Comparison of ENCODE assay signal across 23 cellular contexts in the genomic region with DNA sequence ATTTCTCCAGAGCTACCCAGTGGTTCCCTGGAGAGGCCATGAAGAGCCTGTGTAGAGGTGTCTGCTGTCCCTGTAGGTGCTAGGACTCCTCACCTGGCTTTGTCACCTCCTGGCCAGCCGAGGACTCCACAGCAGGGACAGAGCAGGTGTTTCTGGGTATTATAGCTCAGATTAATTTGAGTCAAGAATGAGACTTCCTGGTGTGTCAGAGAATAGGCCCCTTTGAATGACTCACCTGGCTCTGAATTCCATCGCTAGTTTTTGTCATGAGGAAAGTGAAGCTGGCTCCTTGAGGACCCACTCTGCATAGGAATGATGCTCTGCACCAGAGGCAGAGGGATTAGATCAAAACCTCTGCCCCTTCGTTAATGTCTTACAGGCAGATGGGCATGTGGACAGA.
DNase-seq lines count a peak whose midpoint lies in the region; ATAC-seq and TF ChIP-seq lines count a peak whose summit lies in the region.
"Had no signal": no experiment of that assay in that cellular context is flagged by ENCODE, and none has a peak within 500 bp of the region (broad histone marks: within the 10 kb centered on the region; RNA-seq: fewer than 3 reads in every experiment).

No MANE protein-coding gene starts in this region.

- H3K27me3 ChIP-seq in breast epithelium (no peaks in the 10 kb centered on the region), foreskin keratinocyte (no peaks in the 10 kb centered on the region)
- H3K27me3 ChIP-seq: tibial artery had no signal

- ATAC-seq in foreskin keratinocyte (peak; percentile 53), HG02798 (IDR thresholded peaks at IDR 0.05; ENCODE audit: poor library complexity, unreplicated experiment) (no peak), HG02610 (IDR thresholded peaks at IDR 0.05; ENCODE audit: unreplicated experiment) (no peak)
- ATAC-seq: activated naive CD8-positive, alpha-beta T cell treated with anti-CD3 and anti-CD28 coated beads, Interleukin-2, amount 50 U/mL, for 24 hours; activated T-cell treated with anti-CD3 and anti-CD28 coated beads, Interleukin-2, amount 50 U/mL, for 4 hours; left colon had no signal

- POLR2A ChIA-PET in MCF 10A (lab: Yijun Ruan, JAX), result no interaction called here

- H3K36me3 ChIP-seq in breast epithelium, result no peaks in the 10 kb centered on the region
- H3K36me3 ChIP-seq: tibial artery had no signal

- no peak overlapping the region for H3K4me3 ChIP-seq in breast epithelium
- H3K4me3 ChIP-seq: smooth muscle cell, tibial artery had no signal

- H3K27ac Mint-ChIP-seq in MCF 10A (ENCODE audit: low read depth, unreplicated experiment), result no peak overlapping the region
- H3K27ac Mint-ChIP-seq in T-helper 2 cell treated with Interferon-gamma antibody and Interleukin-4, amounts not matched to agents 5 μg/mL and 100 μg/mL, for 36 hours, result no peak overlapping the region
- H3K27ac Mint-ChIP-seq: activated CD4-positive, alpha-beta T cell treated with anti-CD3 and anti-CD28 coated beads, Interleukin-2, amount 10 ng/mL, durations not matched to agents 24 days and 14 days; activated naive CD8-positive, alpha-beta T cell treated with anti-CD3 and anti-CD28 coated beads, Interleukin-2, amount 50 U/mL, for 24 hours; CD4-positive, alpha-beta memory T cell had no signal

- H3K4me1 ChIP-seq in breast epithelium, result no peaks in the 10 kb centered on the region
- peaks cover 18% of the 10 kb centered on the region for H3K4me1 ChIP-seq in foreskin keratinocyte
- H3K4me1 ChIP-seq: tibial artery had no signal

- no peaks in the 10 kb centered on the region for H3K9me3 ChIP-seq in breast epithelium
- H3K9me3 ChIP-seq: tibial artery had no signal

- intact Hi-C loops in MCF 10A (cut with micrococcal nuclease) (no loop called here), breast epithelium (cut with DNase I; ENCODE audit: low total_unique reads) (no loop called here)

- H3K9me3 Mint-ChIP-seq in MCF 10A (ENCODE audit: unreplicated experiment), result no peaks in the 10 kb centered on the region
- H3K9me3 Mint-ChIP-seq in T-helper 2 cell treated with Interferon-gamma antibody and Interleukin-4, amounts not matched to agents 5 μg/mL and 100 μg/mL, for 36 hours, result no peaks in the 10 kb centered on the region
- H3K9me3 Mint-ChIP-seq: activated CD4-positive, alpha-beta T cell treated with anti-CD3 and anti-CD28 coated beads, Interleukin-2, amount 10 ng/mL, durations not matched to agents 24 days and 14 days; activated naive CD8-positive, alpha-beta T cell treated with anti-CD3 and anti-CD28 coated beads, Interleukin-2, amount 50 U/mL, for 24 hours; activated T-cell treated with anti-CD3 and anti-CD28 coated beads, Interleukin-2, amount 50 U/mL, for 4 hours; CD4-positive, alpha-beta memory T cell had no signal

- no peak for TF ChIP-seq CTCF in MCF 10A (IDR thresholded peaks at IDR 0.05; ENCODE audit: unreplicated experiment)
- no peak for TF ChIP-seq CTCF in breast epithelium (IDR thresholded peaks at IDR 0.05)
- no peak for TF ChIP-seq CTCF in foreskin keratinocyte (conservative IDR thresholded peaks at IDR 0.05)

- CTCF ChIA-PET in MCF 10A (lab: Yijun Ruan, JAX), result no interaction called here

- H3K4me1 Mint-ChIP-seq in MCF 10A (ENCODE audit: insufficient read depth, unreplicated experiment), result peaks cover 6% of the 10 kb centered on the region
- peaks cover 3% of the 10 kb centered on the region for H3K4me1 Mint-ChIP-seq in T-helper 2 cell treated with Interferon-gamma antibody and Interleukin-4, amounts not matched to agents 5 μg/mL and 100 μg/mL, for 36 hours (ENCODE audit: low read depth)
- H3K4me1 Mint-ChIP-seq: activated CD4-positive, alpha-beta T cell treated with anti-CD3 and anti-CD28 coated beads, Interleukin-2, amount 10 ng/mL, durations not matched to agents 24 days and 14 days; activated naive CD8-positive, alpha-beta T cell treated with anti-CD3 and anti-CD28 coated beads, Interleukin-2, amount 50 U/mL, for 24 hours; CD4-positive, alpha-beta memory T cell had no signal

- no peaks in the 10 kb centered on the region for H3K27me3 Mint-ChIP-seq in MCF 10A (ENCODE audit: insufficient read depth, unreplicated experiment)
- H3K27me3 Mint-ChIP-seq in T-helper 2 cell treated with Interferon-gamma antibody and Interleukin-4, amounts not matched to agents 5 μg/mL and 100 μg/mL, for 36 hours (ENCODE audit: low read depth), result peaks cover 8% of the 10 kb centered on the region

- no peak for TF ChIP-seq POLR2A in breast epithelium (IDR thresholded peaks at IDR 0.05)

- DNase-seq in MCF 10A (ENCODE audit: unreplicated experiment) (peak; percentile 6), breast epithelium (ENCODE audit: low spot score in 2 of 2) (no peak), RKO (ENCODE audit: low spot score) (peak; percentile 47), foreskin keratinocyte (peak in 1 of 2 donors; percentile 43)
- DNase-seq in T-helper 2 cell treated with Interferon-gamma antibody and Interleukin-4, amounts not matched to agents 5 μg/mL and 100 μg/mL, for 36 hours (ENCODE audit: low spot score), result no peak
- DNase-seq in activated CD8-positive, alpha-beta memory T cell treated with anti-CD3 and anti-CD28 coated beads, Interleukin-2, amount 50 U/mL, for 4 hours, result no peak
- DNase-seq: activated CD4-positive, alpha-beta T cell treated with anti-CD3 and anti-CD28 coated beads, Interleukin-2, amount 10 ng/mL, durations not matched to agents 24 days and 14 days; activated gamma-delta T cell treated with Interleukin-2 at 50 U/mL for 16 hours; activated naive CD8-positive, alpha-beta T cell treated with anti-CD3 and anti-CD28 coated beads, Interleukin-2, amount 50 U/mL, for 24 hours; activated T-cell treated with anti-CD3 and anti-CD28 coated beads, Interleukin-2, amount 50 U/mL, for 4 hours; CD4-positive, alpha-beta memory T cell; HCEC 1CT; left colon; NCI-H1092 treated with DMSO at 0.1 percent for 48 hours; NCI-H2029 treated with DMSO at 0.1 percent for 48 hours; stimulated activated CD4-positive, alpha-beta T cell treated with anti-CD3 and anti-CD28 coated beads, Interleukin-2, amount 100 ng/mL, for 24 hours; T-helper 9 cell; tibial artery had no signal

- H3K36me3 Mint-ChIP-seq in MCF 10A (ENCODE audit: insufficient read depth, unreplicated experiment), result no peaks in the 10 kb centered on the region
- no peaks in the 10 kb centered on the region for H3K36me3 Mint-ChIP-seq in T-helper 2 cell treated with Interferon-gamma antibody and Interleukin-4, amounts not matched to agents 5 μg/mL and 100 μg/mL, for 36 hours (ENCODE audit: low read depth)
- H3K36me3 Mint-ChIP-seq: CD4-positive, alpha-beta memory T cell had no signal

- no TSS peak for BruUV-seq in MCF 10A (replicated peaks; lab: Mats Ljungman, UMichigan)

- H3K4me3 Mint-ChIP-seq in MCF 10A (ENCODE audit: unreplicated experiment), result no peak overlapping the region
- no peak overlapping the region for H3K4me3 Mint-ChIP-seq in T-helper 2 cell treated with Interferon-gamma antibody and Interleukin-4, amounts not matched to agents 5 μg/mL and 100 μg/mL, for 36 hours
- H3K4me3 Mint-ChIP-seq: activated CD4-positive, alpha-beta T cell treated with anti-CD3 and anti-CD28 coated beads, Interleukin-2, amount 10 ng/mL, durations not matched to agents 24 days and 14 days; activated naive CD8-positive, alpha-beta T cell treated with anti-CD3 and anti-CD28 coated beads, Interleukin-2, amount 50 U/mL, for 24 hours; activated T-cell treated with anti-CD3 and anti-CD28 coated beads, Interleukin-2, amount 50 U/mL, for 4 hours; CD4-positive, alpha-beta memory T cell had no signal

- H3K27ac ChIP-seq in breast epithelium (no peak overlapping the region), foreskin keratinocyte (no peak overlapping the region)
- H3K27ac ChIP-seq: epithelial cell of prostate, parathyroid adenoma, tibial artery had no signal

Comparison
In these comparisons a context has a peak if more than half of its experiments do, and no peak if none do; other contexts are left out.
1. DNase-seq: peak in MCF 10A (single experiment) and RKO (single experiment); none in breast epithelium (0 of 2), T-helper 2 cell treated with Interferon-gamma antibody and Interleukin-4, amounts not matched to agents 5 μg/mL and 100 μg/mL, for 36 hours (single experiment) and activated CD8-positive, alpha-beta memory T cell treated with anti-CD3 and anti-CD28 coated beads, Interleukin-2, amount 50 U/mL, for 4 hours (single experiment).